19 cellular contexts compared by ENCODE assay signal in the genomic region with DNA sequence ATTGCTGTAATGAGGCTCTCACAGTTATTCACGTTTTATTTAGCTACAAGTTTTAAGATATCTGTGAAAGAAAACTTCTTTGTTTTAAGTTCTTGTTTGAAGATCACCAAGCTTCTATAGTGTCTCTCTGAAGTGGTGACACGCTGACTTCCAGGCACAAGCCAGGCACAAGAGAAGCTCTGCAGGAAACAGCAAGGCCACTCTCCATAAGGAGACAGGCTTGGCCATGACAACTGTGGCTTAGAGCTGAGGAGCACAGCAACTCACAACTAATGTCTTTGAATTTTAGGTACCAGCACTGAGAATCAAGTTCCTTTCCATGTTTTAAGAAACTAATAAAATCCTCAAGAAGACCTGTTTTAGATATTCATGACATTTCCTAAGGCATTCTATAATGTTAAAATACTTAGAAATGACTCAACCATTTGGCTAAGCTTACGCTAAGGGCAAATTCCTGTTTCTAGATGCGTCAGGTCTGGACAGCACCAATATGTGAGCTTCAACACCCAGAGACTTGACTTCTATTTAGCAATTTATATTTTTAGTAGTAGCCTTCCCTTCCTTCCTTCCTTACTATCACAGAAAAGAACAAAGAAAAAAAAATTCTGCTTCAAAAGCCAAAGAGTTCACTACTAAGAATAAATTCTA. TPM values are rescaled to one million over a fixed set of nuclear protein-coding genes. Genes with fewer than 3 reads are reported as not detected.
DNase-seq lines count a peak whose midpoint lies in the region; ATAC-seq, FAIRE-seq and TF ChIP-seq lines count a peak whose summit lies in the region.
"Had no signal": no experiment of that assay in that cellular context is flagged by ENCODE, and none has a peak within 500 bp of the region (broad histone marks: within the 10 kb centered on the region; RNA-seq: fewer than 3 reads in every experiment).

No MANE protein-coding gene starts in this region.

- dilution Hi-C loops in IMR-90 (cut with HindIII; ENCODE audit: low sequenced_read_pairs, unreplicated experiment) = no loop called here

- H2BK5ac ChIP-seq in IMR-90 (ENCODE audit: low read depth, low read length, poor library complexity, severe bottlenecking) = no peak overlapping the region
- no peak overlapping the region for H2BK5ac ChIP-seq in trophoblast cell (ENCODE audit: low read depth, low read length, poor library complexity)

- H2BK20ac ChIP-seq in IMR-90 (ENCODE audit: low read depth, low read length) = no peak overlapping the region

- H2AK5ac ChIP-seq in IMR-90 (ENCODE audit: low read depth, low read length) (no peak overlapping the region), trophoblast cell (ENCODE audit: low read length) (no peak overlapping the region)

- H2BK15ac ChIP-seq in IMR-90 (ENCODE audit: low read depth, low read length) = no peak overlapping the region

- H3K4me2 ChIP-seq in IMR-90 (ENCODE audit: low read depth, low read length) (peak overlapping the region; percentile 60), astrocyte (ENCODE audit: low read length) (no peak overlapping the region), trophoblast cell (ENCODE audit: low read length) (no peak overlapping the region)

- H2AFZ ChIP-seq in IMR-90 (replicated peaks; ENCODE audit: low read length, poor library complexity) (no peak overlapping the region), astrocyte (ENCODE audit: low read depth, low read length) (no peak overlapping the region), trophoblast cell (ENCODE audit: insufficient read depth, low read length, poor library complexity) (no peak overlapping the region)

- peaks cover 41% of the 10 kb centered on the region for H4K20me1 ChIP-seq in IMR-90 (ENCODE audit: insufficient read depth, low read length)
- H4K20me1 ChIP-seq in astrocyte (ENCODE audit: insufficient read depth, low read length) = peaks cover 69% of the 10 kb centered on the region

- 60% methylated on average over 1 of the region's 4 CpGs; no CpG with 5 or more reads in 1 of the 2 experiments for WGBS in IMR-90 (ENCODE audit: extremely low coverage in 2 of 2, insufficient read length in 1 of 2), 2 experiments
- WGBS in trophoblast cell (ENCODE audit: extremely low coverage, insufficient coverage, insufficient read length) = no CpG with 5 or more reads among the region's 4 CpGs

- H3K36me3 Mint-ChIP-seq in astrocyte (ENCODE audit: low read depth, unreplicated experiment) = peaks cover 9% of the 10 kb centered on the region

- ATAC-seq in IMR-90 (ENCODE audit: low read depth) = peak; percentile 68
- ATAC-seq in HG03457 (IDR thresholded peaks at IDR 0.05; ENCODE audit: unreplicated experiment) = no peak
- ATAC-seq: left lung; stimulated activated naive CD8-positive, alpha-beta T cell treated with anti-CD3 and anti-CD28 coated beads, Interleukin-15, Interleukin-2, amounts not matched to agents 100 U/mL and 50 U/mL, for 24 hours had no signal

- no peak overlapping the region for H2BK120ac ChIP-seq in IMR-90 (ENCODE audit: low read depth, low read length)
- no peak overlapping the region for H2BK120ac ChIP-seq in trophoblast cell (ENCODE audit: insufficient read depth, low read length, poor library complexity)

- H3K9ac ChIP-seq in IMR-90 (ENCODE audit: low read depth, low read length) (no peak overlapping the region), astrocyte (ENCODE audit: low read length) (no peak overlapping the region), trophoblast cell (ENCODE audit: low read length) (no peak overlapping the region)

- intact Hi-C loops in IMR-90 (cut with micrococcal nuclease) = no loop called here

- peak overlapping the region; percentile 43; the same call in 1 of the 2 replicates for H4K5ac ChIP-seq in IMR-90 (ENCODE audit: low read depth, low read length)

- no peak for TF ChIP-seq POLR2A in IMR-90 (IDR thresholded peaks at IDR 0.05; ENCODE audit: low read depth, low read length)

- peak; percentile 69 for FAIRE-seq in astrocyte (lab: Jason Lieb, UNC)

- H3K36me3 ChIP-seq in IMR-90 (ENCODE audit: control insufficient read depth, insufficient read depth, low read length) = peaks cover 3% of the 10 kb centered on the region; the same call in 1 of the 2 replicates
- no peaks in the 10 kb centered on the region for H3K36me3 ChIP-seq in astrocyte (ENCODE audit: insufficient read depth, low read length)
- no peaks in the 10 kb centered on the region for H3K36me3 ChIP-seq in trophoblast cell (ENCODE audit: control insufficient read depth in 1 of 2, insufficient read depth in 2 of 2, low read length in 2 of 2)
- H3K36me3 ChIP-seq: left lung, vagina had no signal

- no peak for TF ChIP-seq RAD21 in IMR-90 (IDR thresholded peaks at IDR 0.05; ENCODE audit: low read length)

- H3K9me1 ChIP-seq in IMR-90 (ENCODE audit: insufficient read depth, low read length) = peaks cover 14% of the 10 kb centered on the region

- no peak overlapping the region for H3K23ac ChIP-seq in IMR-90 (ENCODE audit: low read depth, low read length)
- H3K23ac ChIP-seq in trophoblast cell (ENCODE audit: low read length) = no peak overlapping the region

- peaks cover 21 to 64% of the 10 kb centered on the region in 2 experiments for H3K79me1 ChIP-seq in IMR-90 (ENCODE audit: low read depth in 1 of 2, low read length in 2 of 2)
- no peaks in the 10 kb centered on the region for H3K79me1 ChIP-seq in trophoblast cell (ENCODE audit: low read length)

- no peaks in the 10 kb centered on the region for H3K9me3 Mint-ChIP-seq in astrocyte (ENCODE audit: unreplicated experiment)
- H3K9me3 Mint-ChIP-seq: nephron had no signal

- H3K4me1 ChIP-seq in IMR-90 (ENCODE audit: control insufficient read depth, insufficient read depth, low read length) = peaks cover 7% of the 10 kb centered on the region
- H3K4me1 ChIP-seq in astrocyte (ENCODE audit: insufficient read depth, low read length) = peaks cover 16% of the 10 kb centered on the region
- peaks cover 6 to 11% of the 10 kb centered on the region in 2 experiments for H3K4me1 ChIP-seq in trophoblast cell (ENCODE audit: control insufficient read depth in 1 of 2, insufficient read depth in 2 of 2, low read length in 2 of 2)

- no peak for TF ChIP-seq CTCF in IMR-90 (conservative IDR thresholded peaks at IDR 0.05; ENCODE audit: low read depth, low read length)
- no peak for TF ChIP-seq CTCF in astrocyte (IDR thresholded peaks at IDR 0.05; ENCODE audit: insufficient read depth, low read depth, low read length)
- no peak for TF ChIP-seq CTCF in fibroblast of the aortic adventitia (IDR thresholded peaks at IDR 0.05; ENCODE audit: insufficient read depth, low read length)

- H3K4me1 Mint-ChIP-seq in astrocyte (ENCODE audit: low read depth, unreplicated experiment) = peaks cover 32% of the 10 kb centered on the region

- H3K4me3 Mint-ChIP-seq in astrocyte (ENCODE audit: unreplicated experiment) = no peak overlapping the region
- H3K4me3 Mint-ChIP-seq: nephron had no signal

- no peak overlapping the region for H3K27ac Mint-ChIP-seq in astrocyte (ENCODE audit: unreplicated experiment)
- H3K27ac Mint-ChIP-seq: nephron had no signal

- H4K8ac ChIP-seq in IMR-90 (ENCODE audit: low read depth in 2 of 2, low read length in 2 of 2) (no peak overlapping the region), trophoblast cell (ENCODE audit: low read depth, low read length) (no peak overlapping the region)

- no peak overlapping the region for H4K12ac ChIP-seq in trophoblast cell (ENCODE audit: low read depth, low read length)

- H3K79me2 ChIP-seq in astrocyte (ENCODE audit: insufficient read depth, low read length) (peaks cover 82% of the 10 kb centered on the region), trophoblast cell (ENCODE audit: control insufficient read depth, insufficient read depth, low read length, poor library complexity) (peaks cover 5% of the 10 kb centered on the region)

- H3K14ac ChIP-seq in IMR-90 (replicated peaks; ENCODE audit: low read depth, low read length) = no peak overlapping the region; the same call in 1 of the 2 replicates
- H3K14ac ChIP-seq in trophoblast cell (ENCODE audit: low read length) = no peak overlapping the region

- H2AK9ac ChIP-seq in IMR-90 (replicated peaks; ENCODE audit: low read depth, low read length, poor library complexity) = no peak overlapping the region

- CTCF ChIA-PET in IMR-90 (lab: Yijun Ruan, JAX) = interaction anchor here (0.6 to 0.7 kb wide), 2 partner anchors 8 to 38 kb away, joined by 3 read pairs; no protein-coding TSS in a partner anchor

- H3K4me3 ChIP-seq in IMR-90 (ENCODE audit: insufficient read depth, low read depth, low read length) (no peak overlapping the region), astrocyte (ENCODE audit: insufficient read depth, low read depth, low read length) (no peak overlapping the region), fibroblast of the aortic adventitia (ENCODE audit: low read depth, low read length) (no peak overlapping the region), trophoblast cell (ENCODE audit: low read depth, low read length) (no peak overlapping the region)
- H3K4me3 ChIP-seq: left lung, vagina had no signal

- H3K27ac ChIP-seq in IMR-90 (ENCODE audit: insufficient read depth, low read length) (peak overlapping the region; percentile 5; the same call in 1 of the 2 replicates), astrocyte (ENCODE audit: low read depth, low read length) (no peak overlapping the region), trophoblast cell (ENCODE audit: low read depth, low read length) (no peak overlapping the region)
- H3K27ac ChIP-seq: C4-2B, left lung, vagina had no signal

- no peaks in the 10 kb centered on the region for H3K27me3 ChIP-seq in IMR-90 (ENCODE audit: control insufficient read depth, insufficient read depth, low read length)
- H3K27me3 ChIP-seq in astrocyte (ENCODE audit: insufficient read depth, low read length) = no peaks in the 10 kb centered on the region
- H3K27me3 ChIP-seq in trophoblast cell (ENCODE audit: insufficient read depth, low read length) = no peaks in the 10 kb centered on the region
- H3K27me3 ChIP-seq: left lung, vagina had no signal

- in situ Hi-C loops in IMR-90 (cut with MboI; ENCODE audit: low sequenced_read_pairs) = no loop called here

- H3K4ac ChIP-seq in IMR-90 (ENCODE audit: low read depth, low read length) (peak overlapping the region; percentile 22), trophoblast cell (ENCODE audit: low read depth, low read length) (no peak overlapping the region)

- H3K9me3 ChIP-seq in IMR-90 (ENCODE audit: control insufficient read depth, insufficient read depth, low read length) = no peaks in the 10 kb centered on the region
- H3K9me3 ChIP-seq in astrocyte (ENCODE audit: insufficient read depth, low read depth, low read length) = no peaks in the 10 kb centered on the region
- no peaks in the 10 kb centered on the region for H3K9me3 ChIP-seq in trophoblast cell (ENCODE audit: insufficient read depth, low read depth, low read length)
- H3K9me3 ChIP-seq: left lung, vagina had no signal

- POLR2A ChIA-PET in IMR-90 (lab: Charles Lee; ENCODE audit: unreplicated experiment) = no interaction called here

- no peaks in the 10 kb centered on the region for H3K27me3 Mint-ChIP-seq in astrocyte (ENCODE audit: low read depth, unreplicated experiment)

- DNase-seq in IMR-90 (peak; percentile 82), astrocyte (ENCODE audit: low read depth) (peak; percentile 82), fibroblast of the aortic adventitia (ENCODE audit: low read depth) (peak; percentile 64), trophoblast cell (peak; percentile 61 to 81), AG08396 (ENCODE audit: low spot score) (no peak), GM03348 (ENCODE audit: low spot score) (no peak)
- DNase-seq: activated CD4-positive, CD25-positive, alpha-beta regulatory T cell treated with anti-CD3 and anti-CD28 coated beads, Interleukin-2, amount 50 U/mL, for 72 hours; activated T-cell treated with anti-CD3 and anti-CD28 coated beads, Interleukin-2, amount 50 U/mL, for 1 hour; effector CD8-positive, alpha-beta T cell; head of caudate nucleus; left lung; NCI-H146; NCI-H446 treated with DMSO at 0.1 percent for 48 hours; stimulated activated naive CD8-positive, alpha-beta T cell treated with anti-CD3 and anti-CD28 coated beads, Interleukin-15, Interleukin-2, amounts not matched to agents 100 U/mL and 50 U/mL, for 24 hours; T-helper 1 cell had no signal

- no peak overlapping the region for H2BK12ac ChIP-seq in trophoblast cell (ENCODE audit: low read length)

- no TSS peak for BruUV-seq in IMR-90 (replicated peaks; lab: Mats Ljungman, UMichigan)

- H3K18ac ChIP-seq in IMR-90 (ENCODE audit: low read depth, low read length) (peak overlapping the region; percentile 65), trophoblast cell (ENCODE audit: low read length) (no peak overlapping the region)

- H4K91ac ChIP-seq in IMR-90 (ENCODE audit: insufficient read depth, low read depth, low read length) = no peak overlapping the region
- no peak overlapping the region for H4K91ac ChIP-seq in trophoblast cell (ENCODE audit: low read depth, low read length)

- H3K56ac ChIP-seq in IMR-90 (ENCODE audit: extremely low read depth, insufficient read depth, low read length) = no peak overlapping the region

RNA-seq across cellular contexts. Expression of gene APP, which starts 40.2 kb away (rescaled TPM):
- 191 and 196 TPM in 2 replicates for total RNA-seq in IMR-90 (2012; rRNA removed)
- 503 and 530 TPM in 2 replicates for polyA plus RNA-seq in IMR-90 (2012; rRNA removed)
- 488 and 558 TPM in 2 replicates for polyA plus RNA-seq in IMR-90 (2012; cell fraction: cytosol; rRNA removed)
- 167 and 391 TPM in 2 replicates for polyA plus RNA-seq in IMR-90 (2012; cell fraction: nucleus; rRNA removed; ENCODE audit: low replicate concordance)
- 785 and 823 TPM in 2 replicates for total RNA-seq in astrocyte
- total RNA-seq in fibroblast of the aortic adventitia (ENCODE audit: low replicate concordance) = 404 and 722 TPM in 2 replicates
- polyA plus RNA-seq in trophoblast cell (2013) = 481 and 496 TPM in 2 replicates

Comparison
In these comparisons a context has a peak if more than half of its experiments do, and no peak if none do; other contexts are left out.
1. DNase-seq: peak in IMR-90 (single experiment), astrocyte (single experiment), fibroblast of the aortic adventitia (single experiment) and trophoblast cell (2 of 2); none in AG08396 (single experiment) and GM03348 (single experiment).